Comparison of ENCODE assay signal across 18 cellular contexts in the genomic region with DNA sequence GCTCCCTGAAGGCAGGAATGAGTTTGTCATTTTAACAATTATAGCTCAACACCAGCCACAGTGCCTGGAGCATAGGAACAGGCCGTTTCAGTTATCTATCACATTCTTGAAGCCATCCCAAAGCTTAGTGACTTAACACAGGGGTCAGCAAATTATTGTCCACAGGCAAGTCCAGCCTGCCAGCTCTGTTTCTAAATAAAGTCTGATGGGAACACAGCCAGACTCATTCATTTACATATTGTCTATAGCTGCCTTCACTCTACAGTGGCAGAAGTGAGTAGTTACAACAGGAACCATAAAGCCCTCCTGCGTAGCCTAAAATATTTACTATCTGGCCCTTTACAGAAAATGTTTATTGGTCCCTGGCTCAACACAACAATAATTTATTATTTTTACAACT.
"Had no signal": no experiment of that assay in that cellular context is flagged by ENCODE, and none has a peak within 500 bp of the region (broad histone marks: within the 10 kb centered on the region; RNA-seq: fewer than 3 reads in every experiment).

No MANE protein-coding gene starts in this region.

- H3K27me3 ChIP-seq: breast epithelium, esophagus muscularis mucosa, tibial artery, uterus had no signal

- H3K4me1 ChIP-seq: breast epithelium, esophagus muscularis mucosa, tibial artery, uterus had no signal

- H3K36me3 ChIP-seq: breast epithelium, esophagus muscularis mucosa, tibial artery, uterus had no signal

- H3K4me3 ChIP-seq: breast epithelium, esophagus muscularis mucosa, skin epidermis, tibial artery, uterus had no signal

- H3K27ac ChIP-seq: breast epithelium, esophagus muscularis mucosa, skin epidermis, tibial artery, uterus had no signal

- DNase-seq: activated CD4-positive, alpha-beta T cell treated with anti-CD3 and anti-CD28 coated beads, Interleukin-2, amount 50 U/mL, for 1 hour; activated CD8-positive, alpha-beta memory T cell treated with anti-CD3 and anti-CD28 coated beads, Interleukin-2, amount 50 U/mL, for 4 hours; activated naive CD4-positive, alpha-beta T cell treated with anti-CD3 and anti-CD28 coated beads, Interleukin-2, amount 10 ng/mL, durations not matched to agents 7 days and 5 days; activated naive CD8-positive, alpha-beta T cell treated with anti-CD3 and anti-CD28 coated beads, Interleukin-2, amount 50 U/mL, for 24 hours; activated T-cell treated with anti-CD3 and anti-CD28 coated beads, Interleukin-2, amount 50 U/mL, for 4 hours; aorta; effector CD8-positive, alpha-beta T cell; hippocampal formation; left colon; midbrain; posterior cingulate gyrus; stimulated activated naive CD8-positive, alpha-beta T cell treated with anti-CD3 and anti-CD28 coated beads, Interleukin-15, Interleukin-2, amounts not matched to agents 100 U/mL and 50 U/mL, for 24 hours; tibial artery; uterus had no signal

- H3K9me3 ChIP-seq: breast epithelium, esophagus muscularis mucosa, tibial artery, uterus had no signal

- ATAC-seq: activated CD4-positive, CD25-positive, alpha-beta regulatory T cell treated with anti-CD3 and anti-CD28 coated beads, Interleukin-2, amount 50 U/mL, for 24 hours; activated naive CD8-positive, alpha-beta T cell treated with anti-CD3 and anti-CD28 coated beads, Interleukin-2, amount 50 U/mL, for 24 hours; activated T-cell treated with anti-CD3 and anti-CD28 coated beads, Interleukin-2, amount 50 U/mL, for 4 hours; left colon; stimulated activated naive CD8-positive, alpha-beta T cell treated with anti-CD3 and anti-CD28 coated beads, Interleukin-15, Interleukin-2, amounts not matched to agents 100 U/mL and 50 U/mL, for 24 hours had no signal
